1 cellular context compared by ENCODE assay signal in the genomic region with DNA sequence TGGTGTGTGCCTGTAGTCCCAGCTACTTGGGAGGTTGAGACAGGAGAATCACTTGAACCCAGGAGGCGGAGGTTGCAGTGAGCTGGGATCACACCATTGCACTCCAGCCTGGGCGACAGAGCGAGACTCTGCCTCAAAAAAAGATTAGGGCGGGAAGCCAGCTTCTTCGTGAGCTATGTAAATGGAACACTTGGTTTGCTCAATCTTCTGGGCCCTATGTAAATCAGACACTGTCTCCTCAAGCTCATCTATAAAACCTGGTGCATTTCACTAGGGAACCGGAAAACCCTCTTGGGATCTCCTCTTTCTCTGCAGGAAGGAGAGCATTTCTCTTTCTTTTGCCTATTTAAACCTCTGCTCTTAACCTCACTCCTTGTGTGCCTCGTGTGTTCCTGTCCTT. TPM values are rescaled to one million over a fixed set of nuclear protein-coding genes. Genes with fewer than 3 reads are reported as not detected.
"Had no signal": no experiment of that assay in that cellular context is flagged by ENCODE, and none has a peak within 500 bp of the region (broad histone marks: within the 10 kb centered on the region; RNA-seq: fewer than 3 reads in every experiment).

No MANE protein-coding gene starts in this region.

RNA-seq across cellular contexts. Expression of a gene that starts 32.8 kb away (rescaled TPM):
- total RNA-seq: HFFc6 had no signal
